In genomic region chr12:57124259-57124877, GRCh38 we compare ENCODE assay signal across 9 cellular contexts. TPM values are rescaled to one million over a fixed set of nuclear protein-coding genes. Genes with fewer than 3 reads are reported as not detected.
DNase-seq lines count a peak whose midpoint lies in the region; ATAC-seq, FAIRE-seq and TF ChIP-seq lines count a peak whose summit lies in the region.
"Had no signal": no experiment of that assay in that cellular context is flagged by ENCODE, and none has a peak within 500 bp of the region (broad histone marks: within the 10 kb centered on the region; RNA-seq: fewer than 3 reads in every experiment).

No MANE protein-coding gene starts in this region.

- WGBS in pancreas, 2 donors = 12 to 15% methylated on average over 10 of the region's 10 CpGs

- intact Hi-C loops in pancreas (cut with DNase I) = loop anchor here in 2 of 3 donors (2.0 to 5.0 kb wide), 2 partner anchors 56 to 58 kb away; no protein-coding TSS in a partner anchor

- no peak overlapping the region for H3K4me3 ChIP-seq in GM06990 (replicated peaks; ENCODE audit: low read depth, low read length)
- H3K4me3 ChIP-seq in MG63 = no peak overlapping the region
- H3K4me3 ChIP-seq in pancreas = no peak overlapping the region

- DNase-seq in GM06990 (ENCODE audit: extremely low read depth, insufficient read length) = no peak
- peak; percentile 66 for DNase-seq in MG63
- DNase-seq in SHP77 (lab: John Stamatoyannopoulos, UW) = peak; percentile 55 to 58
- DNase-seq in activated T-helper 9 cell treated with anti-CD3 and anti-CD28 coated beads, Interleukin-2, amount 50 U/mL, for 16 hours (ENCODE audit: low read depth) = peak; percentile 61
- DNase-seq in foreskin melanocyte = peak; percentile 60
- peak in 5 of 6 donors; percentile 61 to 82 (median 68) for DNase-seq in pancreas
- peak; percentile 80 for DNase-seq in type B pancreatic cell (ENCODE audit: extremely low spot score, unreplicated experiment)

- H3K4me3 Mint-ChIP-seq in type B pancreatic cell = peak overlapping the region; percentile 2

- ATAC-seq in pancreas = peak in 3 of 4 donors; percentile 39 to 44 (median 43)
- ATAC-seq in HG03039 (IDR thresholded peaks at IDR 0.05; ENCODE audit: unreplicated experiment) = no peak

- no peaks in the 10 kb centered on the region for H3K36me3 ChIP-seq in GM06990 (ENCODE audit: control insufficient read depth, insufficient read depth, low read length)
- H3K36me3 ChIP-seq in MG63 = no peaks in the 10 kb centered on the region; the same call in 1 of the 2 replicates
- H3K36me3 ChIP-seq in pancreas = no peaks in the 10 kb centered on the region

- H3K9me3 Mint-ChIP-seq in type B pancreatic cell = no peaks in the 10 kb centered on the region

- peak overlapping the region; percentile 5 for H3K27ac Mint-ChIP-seq in type B pancreatic cell

- H3K36me3 Mint-ChIP-seq in type B pancreatic cell = no peaks in the 10 kb centered on the region

- H3K27me3 ChIP-seq in GM06990 (replicated peaks; ENCODE audit: control insufficient read depth, insufficient read depth, low read length) = peaks cover 4% of the 10 kb centered on the region
- H3K27me3 ChIP-seq in MG63 = no peaks in the 10 kb centered on the region
- H3K27me3 ChIP-seq in pancreas = no peaks in the 10 kb centered on the region

- H3K4me1 ChIP-seq in pancreas = peaks cover 0 to 9% (median 7%) of the 10 kb centered on the region in 3 donors

- peaks cover 17% of the 10 kb centered on the region for H3K4me1 Mint-ChIP-seq in type B pancreatic cell (ENCODE audit: unreplicated experiment)

- TF ChIP-seq CTCF in GM06990 (IDR thresholded peaks at IDR 0.05; ENCODE audit: insufficient read depth, low read length, poor library complexity, severe bottlenecking) (peak; percentile 94), pancreas (IDR thresholded peaks at IDR 0.05) (peak; percentile 91 to 99 (median 96)), type B pancreatic cell (conservative IDR thresholded peaks at IDR 0.05) (peak; percentile 98)

- H3K9me3 ChIP-seq in MG63 (no peaks in the 10 kb centered on the region), pancreas (no peaks in the 10 kb centered on the region)

- FAIRE-seq in pancreas (lab: Jason Lieb, UNC) = no peak
- FAIRE-seq: colon had no signal

- no peak overlapping the region for H3K27ac ChIP-seq in pancreas

- no peaks in the 10 kb centered on the region for H3K27me3 Mint-ChIP-seq in type B pancreatic cell

RNA-seq across cellular contexts. Expression of gene LRP1, which starts 3.9 kb away (rescaled TPM):
- 29.1 and 39.0 TPM in 2 replicates for total RNA-seq in MG63 (2014; rRNA removed; shearing (Covaris generic); ENCODE audit: low replicate concordance)
- total RNA-seq in pancreas (10 to 100 TPM; 19.2 to 89.4 (median 38.5) TPM), type B pancreatic cell (ENCODE audit: low replicate concordance) (96.4 and 138 TPM in 2 replicates)
- polyA plus RNA-seq in pancreas = 10 to 100 TPM; 12.2 to 15.7 TPM

RNA-seq across cellular contexts. Expression of gene STAT6, which starts 13.2 kb away (rescaled TPM):
- total RNA-seq in MG63 (2014; rRNA removed; shearing (Covaris generic); ENCODE audit: low replicate concordance) = 53.6 and 59.7 TPM in 2 replicates
- total RNA-seq in pancreas (100 to 1,000 TPM in 1 of 6 donors, 10 to 100 TPM in 5; 31.0 to 116 (median 51.9) TPM), type B pancreatic cell (ENCODE audit: low replicate concordance) (83.4 and 167 TPM in 2 replicates)
- 100 to 1,000 TPM; 137 to 141 TPM for polyA plus RNA-seq in pancreas

RNA-seq across cellular contexts. Expression of gene LRP1-AS, which starts 23.1 kb away (rescaled TPM):
- not detected in 2 replicates for total RNA-seq in MG63 (2014; rRNA removed; shearing (Covaris generic); ENCODE audit: low replicate concordance)
- total RNA-seq in pancreas (not detected), type B pancreatic cell (ENCODE audit: low replicate concordance) (not detected in 2 replicates)
- polyA plus RNA-seq in pancreas = not detected

RNA-seq across cellular contexts. Expression of gene NAB2, which starts 35.5 kb away (rescaled TPM):
- total RNA-seq in MG63 (2014; rRNA removed; shearing (Covaris generic); ENCODE audit: low replicate concordance) = 28.7 and 45.1 TPM in 2 replicates
- total RNA-seq in pancreas = 10 to 100 TPM in 1 of 6 donors, 1 to 10 TPM in 5; 2.1 to 12.9 (median 4.6) TPM
- polyA plus RNA-seq in pancreas = 10 to 100 TPM in 1 of 2 donors, 1 to 10 TPM in 1; 5.8 to 21.3 TPM
- total RNA-seq in type B pancreatic cell (ENCODE audit: low replicate concordance) = 48.3 and 49.7 TPM in 2 replicates

RNA-seq across cellular contexts. Expression of gene NEMP1, which starts 45.8 kb away (rescaled TPM):
- 14.6 and 14.9 TPM in 2 replicates for total RNA-seq in MG63 (2014; rRNA removed; shearing (Covaris generic); ENCODE audit: low replicate concordance)
- total RNA-seq in pancreas (1 to 10 TPM; 3.2 to 5.7 (median 4.0) TPM), type B pancreatic cell (ENCODE audit: low replicate concordance) (17.4 and 32.0 TPM in 2 replicates)
- 1 to 10 TPM; 1.1 to 2.4 TPM for polyA plus RNA-seq in pancreas
